ENCODE assay signal across 1 cellular context in the genomic region with DNA sequence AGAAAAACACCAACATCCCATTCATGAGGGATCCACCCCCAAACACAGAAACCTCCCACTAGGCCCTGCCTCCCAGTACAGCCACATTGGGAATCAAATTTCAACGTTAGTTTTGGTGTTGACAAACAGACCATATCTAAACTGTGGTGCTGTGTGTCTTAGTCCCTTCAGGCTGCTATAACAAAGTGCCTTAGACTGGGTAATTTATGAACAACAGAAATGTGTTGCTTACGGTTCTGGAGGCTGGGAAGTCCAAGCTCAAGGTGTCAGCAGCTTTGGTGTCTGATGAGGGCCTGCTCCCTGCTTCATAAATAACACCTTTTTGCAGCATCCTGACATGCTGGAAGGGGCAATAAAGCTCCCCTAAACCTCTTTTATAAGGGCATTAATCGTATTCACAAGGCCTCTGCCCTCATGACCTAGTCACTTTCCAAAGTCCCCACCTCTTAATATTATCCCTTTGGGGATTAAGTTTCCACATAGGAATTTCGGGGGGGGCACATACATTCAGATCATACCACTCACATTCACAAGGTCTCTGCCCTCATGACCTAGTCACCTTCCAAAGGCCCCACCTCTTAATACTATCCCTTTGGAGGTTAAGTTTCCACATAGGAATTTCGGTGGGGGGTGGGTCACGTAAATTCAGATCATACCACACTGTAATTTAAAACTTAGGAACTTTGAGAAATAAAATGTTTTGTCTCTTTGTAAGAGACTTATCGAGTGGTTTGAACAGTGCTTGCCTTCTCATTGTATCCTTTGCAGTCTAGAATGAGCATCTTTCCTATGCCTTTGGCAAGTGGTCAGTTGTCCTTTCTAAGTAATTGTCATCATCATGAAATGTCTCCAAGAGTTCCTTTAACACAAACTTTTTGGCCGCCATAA.
TF ChIP-seq lines count a peak whose summit lies in the region.

No MANE protein-coding gene starts in this region.

TF ChIP-seq in SK-N-SH treated with all-trans-retinoic acid at 6 μM for 48 hours, 23 proteins besides CTCF, POLR2A, EP300 and RAD21 (continued from another document):
- TF ChIP-seq, protein P1, sequence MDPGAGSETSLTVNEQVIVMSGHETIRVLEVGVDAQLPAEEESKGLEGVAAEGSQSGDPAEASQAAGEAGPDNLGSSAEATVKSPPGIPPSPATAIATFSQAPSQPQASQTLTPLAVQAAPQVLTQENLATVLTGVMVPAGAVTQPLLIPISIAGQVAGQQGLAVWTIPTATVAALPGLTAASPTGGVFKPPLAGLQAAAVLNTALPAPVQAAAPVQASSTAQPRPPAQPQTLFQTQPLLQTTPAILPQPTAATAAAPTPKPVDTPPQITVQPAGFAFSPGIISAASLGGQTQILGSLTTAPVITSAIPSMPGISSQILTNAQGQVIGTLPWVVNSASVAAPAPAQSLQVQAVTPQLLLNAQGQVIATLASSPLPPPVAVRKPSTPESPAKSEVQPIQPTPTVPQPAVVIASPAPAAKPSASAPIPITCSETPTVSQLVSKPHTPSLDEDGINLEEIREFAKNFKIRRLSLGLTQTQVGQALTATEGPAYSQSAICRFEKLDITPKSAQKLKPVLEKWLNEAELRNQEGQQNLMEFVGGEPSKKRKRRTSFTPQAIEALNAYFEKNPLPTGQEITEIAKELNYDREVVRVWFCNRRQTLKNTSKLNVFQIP (CRISPR knock-in tag; IDR thresholded peaks at IDR 0.05; ENCODE audit: borderline replicate concordance, low read depth): no peak
